In genomic region chr22:19175602-19176174, GRCh38 we compare ENCODE assay signal across 2 cellular contexts.
TF ChIP-seq lines count a peak whose summit lies in the region.

No MANE protein-coding gene starts in this region.

TF ChIP-seq in IMR-90, 13 proteins besides CTCF, POLR2A, EP300 and RAD21:
- TF ChIP-seq MXI1 (IDR thresholded peaks at IDR 0.05; ENCODE audit: borderline replicate concordance, low read depth, low read length) = no peak
TF ChIP-seq in IMR-90: peak in this region for 0.

TF ChIP-seq in GM12878, 131 proteins besides CTCF, POLR2A, EP300 and RAD21:
- TF ChIP-seq BHLHE40 (IDR thresholded peaks at IDR 0.05; ENCODE audit: borderline replicate concordance in 1 of 2, low read depth in 2 of 2, low read length in 1 of 2) (peak in 1 of 2 experiments; percentile 43; a peak in 2 of 4 replicates), ZSCAN29 (IDR thresholded peaks at IDR 0.05) (no peak)
- TF ChIP-seq, protein P1, sequence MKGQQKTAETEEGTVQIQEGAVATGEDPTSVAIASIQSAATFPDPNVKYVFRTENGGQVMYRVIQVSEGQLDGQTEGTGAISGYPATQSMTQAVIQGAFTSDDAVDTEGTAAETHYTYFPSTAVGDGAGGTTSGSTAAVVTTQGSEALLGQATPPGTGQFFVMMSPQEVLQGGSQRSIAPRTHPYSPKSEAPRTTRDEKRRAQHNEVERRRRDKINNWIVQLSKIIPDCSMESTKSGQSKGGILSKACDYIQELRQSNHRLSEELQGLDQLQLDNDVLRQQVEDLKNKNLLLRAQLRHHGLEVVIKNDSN (IDR thresholded peaks at IDR 0.05; ENCODE audit: borderline replicate concordance, extremely low read length, insufficient read depth, low read depth, low read length) = peak; percentile 49
TF ChIP-seq in GM12878: peak in this region for 2.
